ENCODE assay signal across 1 cellular context in genomic region chr16:4970010-4970409, GRCh38.
TF ChIP-seq lines count a peak whose summit lies in the region.

No MANE protein-coding gene starts in this region.

TF ChIP-seq in HepG2, 621 proteins besides CTCF, POLR2A, EP300 and RAD21:
- TF ChIP-seq RNF2 (conservative IDR thresholded peaks at IDR 0.05; ENCODE audit: low read depth) (0 out of 2 replicates have a peak, but pooled peaks have one; percentile 9), ASH2L (IDR thresholded peaks at IDR 0.05; ENCODE audit: insufficient read length, low read depth, low read length) (no peak)
